In the genomic region with DNA sequence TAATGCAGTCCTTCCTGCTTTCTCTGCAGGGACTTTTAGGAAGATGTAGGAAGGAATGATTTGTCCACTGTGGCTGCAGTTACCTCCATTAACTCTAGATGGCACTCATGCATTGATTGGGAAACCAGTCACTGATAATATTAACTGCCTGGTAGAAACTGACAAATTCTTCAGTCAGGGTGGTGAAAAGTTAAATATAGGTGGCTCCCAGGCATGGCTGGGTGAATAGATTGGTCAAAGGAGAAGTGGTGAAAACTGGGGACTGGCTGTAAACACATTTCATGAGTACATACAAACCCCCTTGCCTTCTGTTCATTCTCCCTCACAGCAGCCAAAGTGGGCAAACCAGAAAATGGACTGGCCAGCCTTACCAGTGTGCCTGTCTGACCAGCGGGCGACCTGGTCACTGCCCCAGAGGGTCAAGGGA, we compare ENCODE assay signal across 8 cellular contexts.
DNase-seq lines count a peak whose midpoint lies in the region; ATAC-seq, FAIRE-seq and TF ChIP-seq lines count a peak whose summit lies in the region.

No MANE protein-coding gene starts in this region.

- no peaks in the 10 kb centered on the region for H3K9me3 ChIP-seq in Panc1 (ENCODE audit: control insufficient read depth, insufficient read depth, low read depth, low read length)
- H3K9me3 ChIP-seq in endothelial cell of umbilical vein (replicated peaks; ENCODE audit: control insufficient read depth, insufficient read depth, low read length), result no peaks in the 10 kb centered on the region

- TF ChIP-seq CTCF in Panc1 (IDR thresholded peaks at IDR 0.05), result peak; percentile 90
- peak; percentile 73 to 87 for TF ChIP-seq CTCF in endothelial cell of umbilical vein (IDR thresholded peaks at IDR 0.05; ENCODE audit: extremely low read depth in 1 of 2, insufficient read depth in 1 of 2, low read depth in 1 of 2, low read length in 2 of 2)

- no peak overlapping the region for H3K4me2 ChIP-seq in endothelial cell of umbilical vein (ENCODE audit: insufficient read depth, low read length)

- H3K36me3 ChIP-seq in Panc1 (ENCODE audit: control insufficient read depth, insufficient read depth, low read length), result no peaks in the 10 kb centered on the region
- no peaks in the 10 kb centered on the region for H3K36me3 ChIP-seq in endothelial cell of umbilical vein (ENCODE audit: control insufficient read depth in 2 of 2, extremely low read depth in 1 of 2, insufficient read depth in 2 of 2, low read length in 2 of 2)

- CTCF ChIA-PET in Panc1 (lab: Charles Lee) (no interaction called here), endothelial cell of umbilical vein (lab: Charles Lee) (interaction anchor here (1.4 to 3.5 kb wide), 4 partner anchors 281 to 708 kb away, joined by 7 to 25 read pairs (median 10); no protein-coding TSS in a partner anchor)

- POLR2A ChIA-PET in Panc1 (lab: Charles Lee), result no interaction called here
- POLR2A ChIA-PET in endothelial cell of umbilical vein (lab: Charles Lee), result no interaction called here

- FAIRE-seq in endothelial cell of umbilical vein (lab: Jason Lieb, UNC), result peak; percentile 48

- H3K79me2 ChIP-seq in endothelial cell of umbilical vein (ENCODE audit: control insufficient read depth, insufficient read depth, low read length), result no peaks in the 10 kb centered on the region

- H3K4me1 ChIP-seq in Panc1 (ENCODE audit: control insufficient read depth, insufficient read depth, low read length) (peaks cover 13% of the 10 kb centered on the region), endothelial cell of umbilical vein (ENCODE audit: control insufficient read depth, extremely low read depth, insufficient read depth, low read length) (peaks cover 21% of the 10 kb centered on the region)

- dilution Hi-C loops in endothelial cell of umbilical vein (cut with MboI; ENCODE audit: extremely low pct_ligation_motif_present, low sequenced_read_pairs), result no loop called here

- H3K27me3 ChIP-seq in Panc1 (ENCODE audit: control insufficient read depth, insufficient read depth, low read length) (no peaks in the 10 kb centered on the region), endothelial cell of umbilical vein (ENCODE audit: control insufficient read depth in 2 of 2, insufficient read depth in 2 of 2, low read length in 2 of 2) (no peaks in the 10 kb centered on the region)

- peak; percentile 8 for DNase-seq in COR-L47 (lab: John Stamatoyannopoulos, UW)
- peak; percentile 71 for DNase-seq in HT1080 (ENCODE audit: low read depth)
- DNase-seq in Panc1 (ENCODE audit: low read depth, low spot score), result peak; percentile 57
- peak; percentile 87 for DNase-seq in endothelial cell of umbilical vein (ENCODE audit: low read depth, low spot score)
- peak; percentile 24 for DNase-seq in middle frontal gyrus (ENCODE audit: extremely low spot score, low spot score)

- BruUV-seq in Panc1 (replicated peaks; lab: Mats Ljungman, UMichigan) (no TSS peak), endothelial cell of umbilical vein (replicated peaks; lab: Mats Ljungman, UMichigan) (no TSS peak)

- TF ChIP-seq POLR2A in endothelial cell of umbilical vein (IDR thresholded peaks at IDR 0.05; ENCODE audit: low read depth, low read length), result no peak

- H3K9me1 ChIP-seq in endothelial cell of umbilical vein (replicated peaks; ENCODE audit: control insufficient read depth, extremely low read depth, insufficient read depth, low read length), result no peaks in the 10 kb centered on the region

- ATAC-seq in Panc1 (peak; percentile 56; the same call in 1 of the 2 replicates), GM19395 (IDR thresholded peaks at IDR 0.05; ENCODE audit: unreplicated experiment) (no peak), HG03432 (IDR thresholded peaks at IDR 0.05; ENCODE audit: unreplicated experiment) (no peak), GM19023 (IDR thresholded peaks at IDR 0.05; ENCODE audit: unreplicated experiment) (no peak)

- in situ Hi-C loops in Panc1 (cut with HindIII; ENCODE audit: low pct_unique_long_range_greater_than_20kb, low sequenced_read_pairs), result no loop called here

- H3K27ac ChIP-seq in Panc1 (ENCODE audit: low read length), result no peak overlapping the region; the same call in 1 of the 2 replicates
- no peak overlapping the region for H3K27ac ChIP-seq in endothelial cell of umbilical vein (ENCODE audit: insufficient read depth, low read depth, low read length)

- H3K4me3 ChIP-seq in Panc1 (ENCODE audit: low read depth in 2 of 2, low read length in 2 of 2), result no peak overlapping the region
- H3K4me3 ChIP-seq in endothelial cell of umbilical vein (replicated peaks in 1 of 3; ENCODE audit: insufficient read depth in 1 of 3, low read depth in 1 of 3, low read length in 3 of 3), result no peak overlapping the region

- no peak overlapping the region for H2AFZ ChIP-seq in endothelial cell of umbilical vein (ENCODE audit: low read depth, low read length)

- H4K20me1 ChIP-seq in endothelial cell of umbilical vein (replicated peaks; ENCODE audit: control insufficient read depth, extremely low read depth, insufficient read depth, low read length), result no peaks in the 10 kb centered on the region

- H3K9ac ChIP-seq in endothelial cell of umbilical vein (replicated peaks; ENCODE audit: extremely low read depth, insufficient read depth, low read length), result no peak overlapping the region

- intact Hi-C loops in Panc1 (cut with micrococcal nuclease; ENCODE audit: unreplicated experiment), result loop anchor here (2.0 to 10.0 kb wide), 4 partner anchors 164 to 554 kb away; partner anchors contain the start of genes LRRC49 and THAP10
- intact Hi-C loops in endothelial cell of umbilical vein (cut with micrococcal nuclease), result loop anchor here (1.0 to 2.0 kb wide), 6 partner anchors 84 to 706 kb away; no protein-coding TSS in a partner anchor

TF ChIP-seq in endothelial cell of umbilical vein, 7 proteins besides CTCF, POLR2A, EP300 and RAD21:
- TF ChIP-seq JUN (IDR thresholded peaks at IDR 0.05; ENCODE audit: borderline replicate concordance, insufficient read depth, insufficient read length, low read depth), result no peak
- no peak for TF ChIP-seq GATA2 (IDR thresholded peaks at IDR 0.05; ENCODE audit: insufficient read depth, insufficient read length, low read depth, low read length)
- no peak for TF ChIP-seq EZH2 (IDR thresholded peaks at IDR 0.05; ENCODE audit: borderline replicate concordance, low read depth, low read length, severe bottlenecking)
- TF ChIP-seq FOS (IDR thresholded peaks at IDR 0.05; ENCODE audit: borderline replicate concordance, insufficient read depth, low read length), result no peak
- TF ChIP-seq POLR2AphosphoS5 (IDR thresholded peaks at IDR 0.05; ENCODE audit: insufficient read depth, low read depth, low read length), result no peak
- TF ChIP-seq MAX (IDR thresholded peaks at IDR 0.05; ENCODE audit: insufficient read depth, insufficient read length), result no peak
- TF ChIP-seq MYC (IDR thresholded peaks at IDR 0.05; ENCODE audit: low read depth, low read length), result no peak

Comparison
In these comparisons a context has a peak if more than half of its experiments do, and no peak if none do; other contexts are left out.
1. DNase-seq: peak in every context shown above with its lines; median percentile 87 in endothelial cell of umbilical vein; 71 in HT1080; 57 in Panc1; 24 in middle frontal gyrus; 8 in COR-L47.